Comparison of ENCODE assay signal across 19 cellular contexts in the genomic region with DNA sequence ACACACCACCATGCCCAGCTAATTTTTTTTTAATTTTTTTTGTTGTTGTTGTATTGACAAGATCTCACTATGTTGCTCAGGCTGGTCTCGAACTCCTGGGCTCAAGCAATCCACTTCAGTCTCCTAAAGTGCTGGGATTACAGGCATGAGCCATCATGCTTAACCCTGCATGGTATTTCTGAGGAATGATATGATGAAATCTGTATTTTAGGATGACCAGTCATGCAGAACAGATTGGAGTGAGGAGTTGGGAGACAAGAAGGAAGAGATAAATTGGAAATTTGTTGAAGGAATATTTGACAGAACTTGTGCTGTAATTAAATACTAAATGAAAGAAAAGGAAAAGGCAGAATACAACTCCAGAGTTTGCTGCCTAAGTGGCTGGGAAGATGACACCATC. TPM values are rescaled to one million over a fixed set of nuclear protein-coding genes. Genes with fewer than 3 reads are reported as not detected.
DNase-seq lines count a peak whose midpoint lies in the region; TF ChIP-seq lines count a peak whose summit lies in the region.
"Had no signal": no experiment of that assay in that cellular context is flagged by ENCODE, and none has a peak within 500 bp of the region (broad histone marks: within the 10 kb centered on the region; RNA-seq: fewer than 3 reads in every experiment).

No MANE protein-coding gene starts in this region.

- no peak overlapping the region for H3K9ac ChIP-seq in adipocyte (ENCODE audit: low read length)
- H3K9ac ChIP-seq: BLaER1 had no signal

- DNase-seq in AG10803 (ENCODE audit: low read depth) (peak; percentile 15), adipocyte (ENCODE audit: low read depth) (peak; percentile 23), fibroblast of peridontal ligament (ENCODE audit: extremely low read depth) (peak; percentile 49), kidney tubule cell (ENCODE audit: low spot score) (peak; percentile 35), amygdala (lab: John Stamatoyannopoulos, UW) (no peak), AG20443 (ENCODE audit: low spot score) (no peak), COLO829 (ENCODE audit: low spot score) (no peak), Caco-2 (no peak)
- DNase-seq: CD4-positive, alpha-beta memory T cell; DMS 273 treated with DMSO at 0.1 percent for 48 hours; DMS53; DND-41; GOT3; H7; HFFc6; KBM-7 had no signal

- H3K27me3 ChIP-seq in adipocyte (replicated peaks; ENCODE audit: control insufficient read depth, insufficient read depth, low read length), result no peaks in the 10 kb centered on the region
- no peaks in the 10 kb centered on the region for H3K27me3 ChIP-seq in Caco-2 (replicated peaks; ENCODE audit: control insufficient read depth, insufficient read depth, low read length)
- H3K27me3 ChIP-seq: BLaER1 had no signal

- H3K36me3 Mint-ChIP-seq in Caco-2 (ENCODE audit: insufficient read depth, unreplicated experiment), result peaks cover 3% of the 10 kb centered on the region
- H3K36me3 Mint-ChIP-seq: CD14-positive monocyte, IgD-negative memory B cell had no signal

- no peak overlapping the region for H3K27ac Mint-ChIP-seq in Caco-2 (ENCODE audit: unreplicated experiment)
- H3K27ac Mint-ChIP-seq: HFFc6 had no signal

- H3K4me3 Mint-ChIP-seq in Caco-2 (ENCODE audit: unreplicated experiment), result no peak overlapping the region
- H3K4me3 Mint-ChIP-seq: CD14-positive monocyte; CD4-positive, alpha-beta memory T cell; HFFc6 had no signal

- no peaks in the 10 kb centered on the region for H3K36me3 ChIP-seq in adipocyte (ENCODE audit: control insufficient read depth, insufficient read depth, low read length, severe bottlenecking)
- no peaks in the 10 kb centered on the region for H3K36me3 ChIP-seq in Caco-2 (ENCODE audit: control insufficient read depth, insufficient read depth, low read length)
- H3K36me3 ChIP-seq: BLaER1 had no signal

- H3K4me3 ChIP-seq in AG10803 (ENCODE audit: low read length) (no peak overlapping the region), adipocyte (ENCODE audit: low read length) (no peak overlapping the region), Caco-2 (ENCODE audit: low read depth, low read length) (no peak overlapping the region)
- H3K4me3 ChIP-seq: BLaER1 had no signal

- no peaks in the 10 kb centered on the region for H3K27me3 Mint-ChIP-seq in Caco-2 (ENCODE audit: insufficient read depth, unreplicated experiment)
- H3K27me3 Mint-ChIP-seq: CD4-positive, alpha-beta memory T cell; IgD-negative memory B cell had no signal

- H3K9me3 Mint-ChIP-seq in Caco-2 (ENCODE audit: unreplicated experiment), result no peaks in the 10 kb centered on the region
- H3K9me3 Mint-ChIP-seq: CD4-positive, alpha-beta memory T cell; HFFc6; IgD-negative memory B cell had no signal

- H3K4me1 ChIP-seq in adipocyte (ENCODE audit: control insufficient read depth, insufficient read depth, low read length), result peaks cover 5% of the 10 kb centered on the region
- peaks cover 6% of the 10 kb centered on the region for H3K4me1 ChIP-seq in Caco-2

- POLR2A ChIA-PET in Caco-2 (lab: Charles Lee), result no interaction called here

- H3K4me1 Mint-ChIP-seq in Caco-2 (ENCODE audit: low read depth, unreplicated experiment), result peaks cover 6% of the 10 kb centered on the region

- intact Hi-C loops in Caco-2 (cut with micrococcal nuclease; ENCODE audit: unreplicated experiment), result no loop called here

- TF ChIP-seq CTCF in AG10803 (conservative IDR thresholded peaks at IDR 0.05; ENCODE audit: low read length) (no peak), Caco-2 (IDR thresholded peaks at IDR 0.05; ENCODE audit: insufficient read depth in 1 of 2, low read depth in 1 of 2, low read length in 1 of 2, severe bottlenecking in 1 of 2, unreplicated experiment in 1 of 2) (no peak)

- no peaks in the 10 kb centered on the region for H3K9me3 ChIP-seq in adipocyte (ENCODE audit: control insufficient read depth, low read length)
- no peaks in the 10 kb centered on the region for H3K9me3 ChIP-seq in Caco-2

- no TSS peak for BruUV-seq in Caco-2 (replicated peaks; lab: Mats Ljungman, UMichigan)

- CTCF ChIA-PET in Caco-2 (lab: Charles Lee), result no interaction called here

RNA-seq across cellular contexts. Expression of a gene that starts 4.7 kb away (rescaled TPM):
- total RNA-seq in Caco-2 (2022), result 176 and 192 TPM in 2 replicates

RNA-seq across cellular contexts. Expression of a gene that starts 30.4 kb away (rescaled TPM):
- total RNA-seq in Caco-2 (2022), result 59.4 and 68.4 TPM in 2 replicates

Comparison
In these comparisons a context has a peak if more than half of its experiments do, and no peak if none do; other contexts are left out.
1. DNase-seq: peak in AG10803 (single experiment), adipocyte (single experiment), fibroblast of peridontal ligament (single experiment) and kidney tubule cell (single experiment); none in amygdala (0 of 56), AG20443 (single experiment), COLO829 (single experiment) and Caco-2 (0 of 2).